Comparison of ENCODE assay signal across 21 cellular contexts in the genomic region with DNA sequence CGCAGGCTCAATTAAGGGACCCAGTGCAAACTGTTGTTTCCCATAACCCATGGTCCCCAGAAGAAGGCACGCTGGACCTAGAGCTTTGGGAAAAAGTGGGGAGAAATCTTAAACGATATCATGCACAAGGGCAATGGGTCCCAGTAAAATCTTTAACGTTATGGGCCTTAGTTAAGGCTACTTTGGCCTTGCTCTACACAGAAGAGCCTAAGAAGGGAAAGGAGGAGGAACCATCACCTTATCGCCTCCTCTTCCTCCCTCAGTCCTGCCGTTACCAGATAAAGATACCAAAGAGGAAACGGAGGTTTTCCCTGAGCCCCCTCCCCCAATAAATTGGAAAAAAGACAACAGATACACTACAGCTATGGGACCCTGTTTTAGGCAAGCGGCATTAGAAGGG.
"Had no signal": no experiment of that assay in that cellular context is flagged by ENCODE, and none has a peak within 500 bp of the region (broad histone marks: within the 10 kb centered on the region; RNA-seq: fewer than 3 reads in every experiment).

No MANE protein-coding gene starts in this region.

- H3K4me1 Mint-ChIP-seq: nephron progenitor cell; stimulated activated naive CD8-positive, alpha-beta T cell treated with anti-CD3 and anti-CD28 coated beads, Interleukin-15, amount 100 ng/mL, for 72 hours had no signal

- DNase-seq: effector CD4-positive, alpha-beta T cell; foreskin melanocyte; heart left ventricle; hippocampal formation; left colon; left ventricle myocardium superior; mesenchymal stem cell; naive thymus-derived CD4-positive, alpha-beta T cell; nephron progenitor cell; sigmoid colon; stimulated activated CD4-positive, alpha-beta T cell treated with anti-CD3 and anti-CD28 coated beads, Interleukin-2, amount 100 ng/mL, for 24 hours; stimulated activated CD4-positive, alpha-beta T cell treated with anti-CD3 and anti-CD28 coated beads, Interleukin-4, amount 100 ng/mL, for 4 hours; stimulated activated naive B cell treated with anti-CD40 and anti-IgM and Interleukin-4, amounts not matched to agents 10 μg/mL and 1 μg/mL and 100 μg/mL, for 72 hours; stimulated activated naive CD8-positive, alpha-beta T cell treated with anti-CD3 and anti-CD28 coated beads, Interleukin-15, amount 100 ng/mL, for 72 hours; testis; transverse colon had no signal

- H3K27ac ChIP-seq: coronary artery, heart left ventricle, right atrium auricular region, sigmoid colon, skin epidermis, testis, transverse colon had no signal

- H3K27ac Mint-ChIP-seq: naive thymus-derived CD4-positive, alpha-beta T cell; nephron progenitor cell; stimulated activated naive B cell treated with anti-CD40 and anti-IgM and Interleukin-4, amounts not matched to agents 10 μg/mL and 1 μg/mL and 100 μg/mL, for 72 hours; stimulated activated naive CD8-positive, alpha-beta T cell treated with anti-CD3 and anti-CD28 coated beads, Interleukin-15, amount 100 ng/mL, for 72 hours had no signal

- H3K27me3 ChIP-seq: heart left ventricle, right atrium auricular region, sigmoid colon, testis, transverse colon had no signal

- H3K4me1 ChIP-seq: sigmoid colon, testis, transverse colon had no signal

- H3K9me3 ChIP-seq: right atrium auricular region, testis, transverse colon had no signal

- ATAC-seq: heart left ventricle; left colon; left ventricle myocardium superior; naive thymus-derived CD4-positive, alpha-beta T cell; stimulated activated naive B cell treated with anti-CD40 and anti-IgM and Interleukin-4, amounts not matched to agents 10 μg/mL and 1 μg/mL and 100 μg/mL, for 72 hours; stimulated activated naive CD8-positive, alpha-beta T cell treated with anti-CD3 and anti-CD28 coated beads, Interleukin-15, amount 100 ng/mL, for 72 hours had no signal

- H3K4me3 ChIP-seq: coronary artery, heart left ventricle, lung, right atrium auricular region, sigmoid colon, skin epidermis, testis, transverse colon had no signal

- H3K27me3 Mint-ChIP-seq: naive thymus-derived CD4-positive, alpha-beta T cell; stimulated activated naive B cell treated with anti-CD40 and anti-IgM and Interleukin-4, amounts not matched to agents 10 μg/mL and 1 μg/mL and 100 μg/mL, for 72 hours; stimulated activated naive CD8-positive, alpha-beta T cell treated with anti-CD3 and anti-CD28 coated beads, Interleukin-15, amount 100 ng/mL, for 72 hours had no signal

- FAIRE-seq: urothelium cell line had no signal

- H3K4me3 Mint-ChIP-seq: naive thymus-derived CD4-positive, alpha-beta T cell; nephron progenitor cell; stimulated activated naive B cell treated with anti-CD40 and anti-IgM and Interleukin-4, amounts not matched to agents 10 μg/mL and 1 μg/mL and 100 μg/mL, for 72 hours; stimulated activated naive CD8-positive, alpha-beta T cell treated with anti-CD3 and anti-CD28 coated beads, Interleukin-15, amount 100 ng/mL, for 72 hours had no signal
